Comparison of ENCODE assay signal across 30 cellular contexts in genomic region chr9:116435706-116436105, GRCh38.
"Had no signal": no experiment of that assay in that cellular context is flagged by ENCODE, and none has a peak within 500 bp of the region (broad histone marks: within the 10 kb centered on the region; RNA-seq: fewer than 3 reads in every experiment).

No MANE protein-coding gene starts in this region.

- DNase-seq: activated CD4-positive, alpha-beta T cell treated with anti-CD3 and anti-CD28 coated beads for 4 hours; activated CD4-positive, alpha-beta T cell treated with anti-CD3 and anti-CD28 coated beads, Interleukin-2, amount 50 U/mL, for 48 hours; activated CD4-positive, CD25-positive, alpha-beta regulatory T cell; activated CD8-positive, alpha-beta memory T cell treated with anti-CD3 and anti-CD28 coated beads, Interleukin-2, amount 50 U/mL, for 4 hours; activated gamma-delta T cell; activated naive CD4-positive, alpha-beta T cell treated with anti-CD3 and anti-CD28 coated beads, Interleukin-2, amount 10 ng/mL, durations not matched to agents 7 days and 5 days; activated naive CD8-positive, alpha-beta T cell treated with anti-CD3 and anti-CD28 coated beads, Interleukin-2, amount 10 ng/mL, durations not matched to agents 7 days and 5 days; activated T-cell treated with anti-CD3 and anti-CD28 coated beads, Interleukin-2, amount 50 U/mL, for 1 hour; amygdala; esophagus squamous epithelium; gastrocnemius medialis; glutamatergic neuron; immature natural killer cell; midbrain; natural killer cell; stimulated activated CD4-positive, alpha-beta T cell treated with anti-CD3 and anti-CD28 coated beads, Interleukin-1b, Interleukin-23, amount 100 ng/mL, for 48 hours; stimulated activated CD4-positive, alpha-beta T cell treated with anti-CD3 and anti-CD28 coated beads, Interleukin-4, amount 100 ng/mL, for 4 hours; stimulated activated CD8-positive, alpha-beta memory T cell treated with anti-CD3 and anti-CD28 coated beads, Interleukin-4, amount 100 ng/mL, for 48 hours; stomach; T-helper 1 cell; thyroid gland; upper lobe of right lung had no signal

- H3K79me2 ChIP-seq: hepatocyte had no signal

- H3K4me2 ChIP-seq: hepatocyte, smooth muscle cell had no signal

- H2AFZ ChIP-seq: hepatocyte had no signal

- H3K9me3 Mint-ChIP-seq: activated naive CD8-positive, alpha-beta T cell treated with anti-CD3 and anti-CD28 coated beads, Interleukin-2, amount 10 ng/mL, durations not matched to agents 7 days and 5 days; central memory CD8-positive, alpha-beta T cell; dendritic cell treated with granulocyte-macrophage colony-stimulating factor and Interleukin-4, amounts not matched to agents 40 ng/mL and 50 ng/mL, for 4 days; stimulated activated memory B cell treated with anti-CD40 and anti-IgM and Interleukin-4, amounts not matched to agents 10 μg/mL and 1 μg/mL and 100 μg/mL, for 72 hours; T-helper 2 cell treated with Interferon-gamma antibody and Interleukin-4, amounts not matched to agents 5 μg/mL and 100 μg/mL, for 36 hours had no signal

- H3K27me3 Mint-ChIP-seq: activated naive CD4-positive, alpha-beta T cell treated with anti-CD3 and anti-CD28 coated beads, Interleukin-2, amount 10 ng/mL, durations not matched to agents 7 days and 5 days; activated naive CD8-positive, alpha-beta T cell treated with anti-CD3 and anti-CD28 coated beads, Interleukin-2, amount 10 ng/mL, durations not matched to agents 7 days and 5 days; central memory CD8-positive, alpha-beta T cell; dendritic cell treated with granulocyte-macrophage colony-stimulating factor and Interleukin-4, amounts not matched to agents 40 ng/mL and 50 ng/mL, for 4 days; stimulated activated memory B cell treated with anti-CD40 and anti-IgM and Interleukin-4, amounts not matched to agents 10 μg/mL and 1 μg/mL and 100 μg/mL, for 72 hours had no signal

- H3K4me3 ChIP-seq: esophagus squamous epithelium, gastrocnemius medialis, hepatocyte, right atrium auricular region, smooth muscle cell, stomach, thyroid gland, upper lobe of right lung had no signal

- H3K27me3 ChIP-seq: esophagus squamous epithelium, gastrocnemius medialis, hepatocyte, right atrium auricular region, stomach, thyroid gland, upper lobe of right lung had no signal

- H3K27ac ChIP-seq: esophagus squamous epithelium, gastrocnemius medialis, hepatocyte, right atrium auricular region, stomach, thyroid gland, upper lobe of right lung had no signal

- H3K4me1 Mint-ChIP-seq: activated naive CD4-positive, alpha-beta T cell treated with anti-CD3 and anti-CD28 coated beads, Interleukin-2, amount 10 ng/mL, durations not matched to agents 7 days and 5 days; activated naive CD8-positive, alpha-beta T cell treated with anti-CD3 and anti-CD28 coated beads, Interleukin-2, amount 10 ng/mL, durations not matched to agents 7 days and 5 days; central memory CD8-positive, alpha-beta T cell; immature natural killer cell; natural killer cell; stimulated activated memory B cell treated with anti-CD40 and anti-IgM and Interleukin-4, amounts not matched to agents 10 μg/mL and 1 μg/mL and 100 μg/mL, for 72 hours had no signal

- H3K36me3 ChIP-seq: esophagus squamous epithelium, right atrium auricular region, thyroid gland, upper lobe of right lung had no signal

- H3K9me3 ChIP-seq: esophagus squamous epithelium, gastrocnemius medialis, right atrium auricular region, stomach, thyroid gland, upper lobe of right lung had no signal

- FAIRE-seq: bronchial epithelial cell had no signal

- ATAC-seq: gastrocnemius medialis; natural killer cell; stimulated activated memory B cell treated with anti-CD40 and anti-IgM and Interleukin-4, amounts not matched to agents 10 μg/mL and 1 μg/mL and 100 μg/mL, for 72 hours; upper lobe of right lung had no signal

- H3K4me3 Mint-ChIP-seq: activated naive CD4-positive, alpha-beta T cell treated with anti-CD3 and anti-CD28 coated beads, Interleukin-2, amount 10 ng/mL, durations not matched to agents 7 days and 5 days; activated naive CD8-positive, alpha-beta T cell treated with anti-CD3 and anti-CD28 coated beads, Interleukin-2, amount 10 ng/mL, durations not matched to agents 7 days and 5 days; central memory CD8-positive, alpha-beta T cell; dendritic cell treated with granulocyte-macrophage colony-stimulating factor and Interleukin-4, amounts not matched to agents 40 ng/mL and 50 ng/mL, for 4 days; immature natural killer cell; natural killer cell; stimulated activated memory B cell treated with anti-CD40 and anti-IgM and Interleukin-4, amounts not matched to agents 10 μg/mL and 1 μg/mL and 100 μg/mL, for 72 hours; T-helper 2 cell treated with Interferon-gamma antibody and Interleukin-4, amounts not matched to agents 5 μg/mL and 100 μg/mL, for 36 hours had no signal

- H3K27ac Mint-ChIP-seq: activated naive CD4-positive, alpha-beta T cell treated with anti-CD3 and anti-CD28 coated beads, Interleukin-2, amount 10 ng/mL, durations not matched to agents 7 days and 5 days; activated naive CD8-positive, alpha-beta T cell treated with anti-CD3 and anti-CD28 coated beads, Interleukin-2, amount 10 ng/mL, durations not matched to agents 7 days and 5 days; dendritic cell treated with granulocyte-macrophage colony-stimulating factor and Interleukin-4, amounts not matched to agents 40 ng/mL and 50 ng/mL, for 4 days; immature natural killer cell; natural killer cell; stimulated activated memory B cell treated with anti-CD40 and anti-IgM and Interleukin-4, amounts not matched to agents 10 μg/mL and 1 μg/mL and 100 μg/mL, for 72 hours; T-helper 2 cell treated with Interferon-gamma antibody and Interleukin-4, amounts not matched to agents 5 μg/mL and 100 μg/mL, for 36 hours had no signal

- H3K36me3 Mint-ChIP-seq: activated naive CD4-positive, alpha-beta T cell treated with anti-CD3 and anti-CD28 coated beads, Interleukin-2, amount 10 ng/mL, durations not matched to agents 7 days and 5 days had no signal

- H3K4me1 ChIP-seq: esophagus squamous epithelium, gastrocnemius medialis, right atrium auricular region, stomach, thyroid gland, upper lobe of right lung had no signal
